Comparison of ENCODE assay signal across 8 cellular contexts in the genomic region with DNA sequence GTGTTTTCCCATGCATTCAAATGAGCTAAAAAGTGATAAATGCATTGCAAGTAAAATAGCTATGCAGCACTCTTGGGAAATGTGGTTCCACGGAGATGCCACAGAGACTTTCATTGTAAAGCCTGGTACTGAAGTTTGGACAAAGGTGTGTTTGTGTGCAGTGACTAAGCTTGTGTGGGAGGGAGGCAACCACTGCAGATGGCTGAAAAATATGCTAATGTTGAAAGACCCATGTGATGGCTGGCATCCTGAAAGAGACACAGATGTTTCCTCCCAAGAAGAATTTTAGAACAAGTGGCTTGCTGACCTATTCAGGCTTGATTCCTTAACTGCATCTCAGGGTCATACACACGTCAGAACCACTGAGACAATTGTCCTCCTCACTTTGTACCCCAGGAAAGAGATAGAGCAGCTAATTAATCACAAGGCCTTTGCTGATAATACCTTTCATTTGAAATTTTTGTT.
DNase-seq lines count a peak whose midpoint lies in the region; ATAC-seq and TF ChIP-seq lines count a peak whose summit lies in the region.

No MANE protein-coding gene starts in this region.

- POLR2A ChIA-PET in PC-9 (lab: Charles Lee; ENCODE audit: unreplicated experiment), result no interaction called here

- no peaks in the 10 kb centered on the region for H3K27me3 ChIP-seq in MM.1S (replicated peaks; ENCODE audit: insufficient read depth, low read length)
- H3K27me3 ChIP-seq in PC-9 (ENCODE audit: insufficient read depth, low read depth), result no peaks in the 10 kb centered on the region

- ATAC-seq in GM21737 (IDR thresholded peaks at IDR 0.05; ENCODE audit: unreplicated experiment), result peak; percentile 83

- DNase-seq in GDM1 (lab: John Stamatoyannopoulos, UW) (peak; percentile 67), MM.1S (peak; percentile 88), astrocyte of the spinal cord (ENCODE audit: low read depth, low spot score) (peak; percentile 66), skeletal muscle cell (ENCODE audit: low read depth) (peak; percentile 76), SHP77 treated with DMSO at 0.1 percent for 48 hours (lab: John Stamatoyannopoulos, UW) (no peak), retina (no peak), PC-9 (no peak)

- H3K79me2 ChIP-seq in MM.1S (ENCODE audit: low read length), result no peaks in the 10 kb centered on the region
- no peaks in the 10 kb centered on the region for H3K79me2 ChIP-seq in PC-9 (ENCODE audit: low read depth)

- H3K36me3 ChIP-seq in MM.1S (replicated peaks; ENCODE audit: insufficient read depth, low read length) (no peaks in the 10 kb centered on the region), PC-9 (ENCODE audit: low read depth) (no peaks in the 10 kb centered on the region)

- H3K9me3 ChIP-seq in MM.1S (replicated peaks; ENCODE audit: insufficient read depth, low read length), result no peaks in the 10 kb centered on the region
- H3K9me3 ChIP-seq in PC-9 (ENCODE audit: insufficient read depth, low read depth), result no peaks in the 10 kb centered on the region

- intact Hi-C loops in PC-9 (cut with micrococcal nuclease; ENCODE audit: unreplicated experiment), result no loop called here

- no peak for TF ChIP-seq CTCF in MM.1S (IDR thresholded peaks at IDR 0.05; ENCODE audit: low read length)
- no peak for TF ChIP-seq CTCF in astrocyte of the spinal cord (IDR thresholded peaks at IDR 0.05; ENCODE audit: low read depth, low read length)
- TF ChIP-seq CTCF in PC-9 (conservative IDR thresholded peaks at IDR 0.05), result no peak

- H3K9me2 ChIP-seq in MM.1S (replicated peaks; ENCODE audit: insufficient read depth, low read length) (no peaks in the 10 kb centered on the region), PC-9 (ENCODE audit: insufficient read depth) (no peaks in the 10 kb centered on the region)

- H4K20me1 ChIP-seq in MM.1S (ENCODE audit: insufficient read depth, low read length), result no peaks in the 10 kb centered on the region
- no peaks in the 10 kb centered on the region for H4K20me1 ChIP-seq in PC-9 (ENCODE audit: insufficient read depth)

- H3K9ac ChIP-seq in MM.1S (ENCODE audit: low read length), result peak overlapping the region; percentile 24; the same call in 1 of the 2 replicates

- H2AFZ ChIP-seq in MM.1S (ENCODE audit: low read length), result peak overlapping the region; percentile 48
- H2AFZ ChIP-seq in PC-9, result no peak overlapping the region

- peaks cover 14% of the 10 kb centered on the region for H3K4me1 ChIP-seq in MM.1S (ENCODE audit: low read length)
- no peaks in the 10 kb centered on the region for H3K4me1 ChIP-seq in PC-9 (replicated peaks; ENCODE audit: insufficient read depth)

- CTCF ChIA-PET in PC-9 (lab: Charles Lee), result no interaction called here

- H3K4me3 ChIP-seq in MM.1S (ENCODE audit: low read length), result peak overlapping the region; percentile 40
- no peak overlapping the region for H3K4me3 ChIP-seq in astrocyte of the spinal cord (ENCODE audit: low read depth, low read length)
- no peak overlapping the region for H3K4me3 ChIP-seq in skeletal muscle cell (ENCODE audit: low read depth, low read length)
- H3K4me3 ChIP-seq in PC-9, result no peak overlapping the region

- in situ Hi-C loops in astrocyte of the spinal cord (cut with HindIII; ENCODE audit: low sequenced_read_pairs), result loop anchor here (10.0 kb wide), 1 partner anchor 651 kb away; a partner anchor contains a TSS

- H3K4me2 ChIP-seq in MM.1S (ENCODE audit: low read depth, low read length) (peak overlapping the region; percentile 61), PC-9 (no peak overlapping the region)

- H3K27ac ChIP-seq in MM.1S (ENCODE audit: low read length) (peak overlapping the region; percentile 72), PC-9 (no peak overlapping the region)

- H3F3A ChIP-seq in MM.1S (ENCODE audit: insufficient read depth, low read length), result peaks cover 15% of the 10 kb centered on the region
- H3F3A ChIP-seq in PC-9 (ENCODE audit: insufficient read depth, low read depth), result no peaks in the 10 kb centered on the region

- no TSS peak for BruUV-seq in PC-9 (replicated peaks; lab: Mats Ljungman, UMichigan)

Comparison
In these comparisons a context has a peak if more than half of its experiments do, and no peak if none do; other contexts are left out.
1. DNase-seq: peak in GDM1 (single experiment), MM.1S (single experiment), astrocyte of the spinal cord (single experiment) and skeletal muscle cell (single experiment); none in SHP77 treated with DMSO at 0.1 percent for 48 hours (single experiment), retina (single experiment) and PC-9 (0 of 2).